8 cellular contexts compared by ENCODE assay signal in the genomic region with DNA sequence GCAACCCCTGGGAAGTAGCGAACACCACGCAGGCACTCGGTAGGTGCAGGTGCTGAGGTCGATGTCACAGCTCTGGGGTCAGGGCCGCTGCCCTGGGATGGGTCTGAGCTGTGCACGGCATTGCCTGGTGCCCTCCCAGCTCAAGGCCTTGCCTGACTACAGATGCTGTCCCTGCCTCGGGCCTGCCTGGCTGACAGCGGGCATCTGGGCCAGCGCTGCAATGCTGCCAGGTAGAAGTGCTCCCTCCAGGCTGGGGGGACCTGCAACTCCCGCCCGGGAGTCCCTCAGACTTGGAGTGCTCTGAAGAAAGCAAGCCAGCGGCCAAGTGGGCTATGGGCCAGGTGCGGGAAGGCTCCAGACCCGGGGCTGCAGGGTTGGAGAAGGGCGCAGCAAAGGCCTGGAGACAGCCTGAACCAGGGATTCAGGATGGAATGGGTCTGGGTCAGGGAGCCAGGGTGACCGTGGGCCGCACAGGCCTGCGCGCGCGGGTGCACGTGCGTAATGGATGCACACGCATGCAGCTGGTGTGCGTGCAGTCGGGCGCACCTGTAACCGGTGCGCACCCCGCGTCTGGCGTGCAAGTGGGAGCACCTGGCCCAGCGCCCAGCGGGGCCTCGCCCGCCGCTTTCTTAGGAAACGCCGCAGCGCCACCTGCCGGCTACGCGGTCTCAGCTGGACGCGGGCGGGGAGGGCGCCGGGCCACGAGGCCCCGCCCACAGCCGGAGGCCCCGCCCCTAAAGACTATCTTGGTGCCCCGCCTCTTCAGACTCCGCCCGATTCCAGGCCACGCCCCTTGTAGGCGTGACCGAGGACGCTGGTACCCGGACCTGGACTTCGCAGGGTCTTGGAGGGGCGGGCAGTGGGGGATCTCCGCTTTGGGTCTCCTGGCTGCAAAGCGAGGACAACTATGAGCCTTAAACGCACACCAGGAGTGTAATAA. TPM values are rescaled to one million over a fixed set of nuclear protein-coding genes. Genes with fewer than 3 reads are reported as not detected.
DNase-seq lines count a peak whose midpoint lies in the region; ATAC-seq and TF ChIP-seq lines count a peak whose summit lies in the region.

No MANE protein-coding gene starts in this region.

- no peak for TF ChIP-seq POLR2A in upper lobe of left lung (IDR thresholded peaks at IDR 0.05)

- H4K20me1 ChIP-seq in SU-DHL-6 (ENCODE audit: low read depth, low read length), result no peaks in the 10 kb centered on the region

- H3K4me1 ChIP-seq in CD4-positive, alpha-beta memory T cell (ENCODE audit: insufficient read depth, low read length), result peaks cover 20% of the 10 kb centered on the region
- peaks cover 7 to 14% (median 8%) of the 10 kb centered on the region in 4 donors for H3K4me1 ChIP-seq in upper lobe of left lung

- H3K27me3 Mint-ChIP-seq in CD4-positive, alpha-beta memory T cell, result peaks cover 5 to 6% of the 10 kb centered on the region in 2 donors

- H3K9me3 ChIP-seq in CD4-positive, alpha-beta memory T cell (ENCODE audit: control insufficient read depth in 1 of 2, low read length in 2 of 2), result no peaks in the 10 kb centered on the region
- H3K9me3 ChIP-seq in SU-DHL-6 (ENCODE audit: insufficient read depth, low read length) (no peaks in the 10 kb centered on the region), upper lobe of left lung (no peaks in the 10 kb centered on the region)

- no peaks in the 10 kb centered on the region for H3K9me3 Mint-ChIP-seq in CD4-positive, alpha-beta memory T cell
- H3K9me3 Mint-ChIP-seq in activated naive CD4-positive, alpha-beta T cell treated with anti-CD3 and anti-CD28 coated beads, Interleukin-2, amount 50 U/mL, for 72 hours, result no peaks in the 10 kb centered on the region

- no peak for TF ChIP-seq EP300 in upper lobe of left lung (IDR thresholded peaks at IDR 0.05)

- H3K4me3 Mint-ChIP-seq in CD4-positive, alpha-beta memory T cell, result peak overlapping the region; percentile 49 to 80 (median 68)

- peak overlapping the region; percentile 7 for H3K4me2 ChIP-seq in SU-DHL-6 (ENCODE audit: low read depth, low read length, poor library complexity, severe bottlenecking)

- no peaks in the 10 kb centered on the region for H3F3A ChIP-seq in SU-DHL-6 (ENCODE audit: insufficient read depth)

- no peaks in the 10 kb centered on the region for H3K36me3 Mint-ChIP-seq in CD4-positive, alpha-beta memory T cell
- no peaks in the 10 kb centered on the region for H3K36me3 Mint-ChIP-seq in activated naive CD4-positive, alpha-beta T cell treated with anti-CD3 and anti-CD28 coated beads, Interleukin-2, amount 50 U/mL, for 72 hours

- CTCF ChIA-PET in CD4-positive, alpha-beta memory T cell (lab: Charles Lee; ENCODE audit: partially characterized antibody), result interaction anchor here (1.0 kb wide), 2 partner anchors 188 to 229 kb away, joined by 3 read pairs; no protein-coding TSS in a partner anchor

- TF ChIP-seq CTCF in SU-DHL-6 (IDR thresholded peaks at IDR 0.05; ENCODE audit: insufficient read depth, low read length, poor library complexity, severe bottlenecking), result peak; percentile 87
- peak; percentile 64 to 93 (median 84) for TF ChIP-seq CTCF in upper lobe of left lung (IDR thresholded peaks at IDR 0.05)

- WGBS in upper lobe of left lung, 2 donors, result 13 to 25% methylated on average over 21 to 39 of the region's 65 CpGs

- POLR2A ChIA-PET in CD4-positive, alpha-beta memory T cell (lab: Charles Lee; ENCODE audit: partially characterized antibody), result no interaction called here

- H3K9me2 ChIP-seq in SU-DHL-6 (replicated peaks; ENCODE audit: insufficient read depth, low read length), result no peaks in the 10 kb centered on the region

- no peak overlapping the region for H2AFZ ChIP-seq in SU-DHL-6 (ENCODE audit: low read depth, low read length, severe bottlenecking)

- no peaks in the 10 kb centered on the region for H3K27me3 ChIP-seq in CD4-positive, alpha-beta memory T cell (ENCODE audit: insufficient read depth, low read length)
- H3K27me3 ChIP-seq in SU-DHL-6 (ENCODE audit: low read length) (no peaks in the 10 kb centered on the region), upper lobe of left lung (peaks cover 0 to 4% (median 2%) of the 10 kb centered on the region in 4 donors)

- no peaks in the 10 kb centered on the region for H3K36me3 ChIP-seq in CD4-positive, alpha-beta memory T cell (ENCODE audit: insufficient read depth, low read length)
- H3K36me3 ChIP-seq in SU-DHL-6 (ENCODE audit: low read length), result no peaks in the 10 kb centered on the region
- no peaks in the 10 kb centered on the region for H3K36me3 ChIP-seq in upper lobe of left lung

- peak overlapping the region in 5 of 7 donors; percentile 15 to 89 (median 42) for H3K27ac Mint-ChIP-seq in CD4-positive, alpha-beta memory T cell
- no peak overlapping the region for H3K27ac Mint-ChIP-seq in activated naive CD4-positive, alpha-beta T cell treated with anti-CD3 and anti-CD28 coated beads, Interleukin-2, amount 50 U/mL, for 72 hours

- H3K79me2 ChIP-seq in SU-DHL-6 (ENCODE audit: insufficient read depth, low read length), result no peaks in the 10 kb centered on the region

- ATAC-seq in GM21786 (IDR thresholded peaks at IDR 0.05; ENCODE audit: unreplicated experiment), result peak; percentile 62
- ATAC-seq in activated naive CD4-positive, alpha-beta T cell treated with anti-CD3 and anti-CD28 coated beads, Interleukin-2, amount 50 U/mL, for 72 hours, result peak; percentile 72 to 85
- ATAC-seq in upper lobe of left lung (ENCODE audit: low FRiP score in 2 of 2), result peak; percentile 87 to 92

- H3K4me1 Mint-ChIP-seq in CD4-positive, alpha-beta memory T cell, result peaks cover 10 to 15% (median 14%) of the 10 kb centered on the region in 4 donors

- intact Hi-C loops in CD4-positive, alpha-beta memory T cell (cut with micrococcal nuclease), result loop anchor here (1.0 to 2.0 kb wide), 3 partner anchors 47 to 187 kb away; a partner anchor contains a TSS
- intact Hi-C loops in head of caudate nucleus (cut with DNase I) (loop anchor here (5.0 kb wide), 1 partner anchor 185 kb away; no protein-coding TSS in a partner anchor), posterior cingulate gyrus (cut with DNase I) (loop anchor here (1.0 kb wide), 2 partner anchors 187 to 218 kb away; no protein-coding TSS in a partner anchor)

- H3K9ac ChIP-seq in SU-DHL-6 (ENCODE audit: low read length), result no peak overlapping the region

- peak; percentile 86 to 89 (median 87) for DNase-seq in CD4-positive, alpha-beta memory T cell
- DNase-seq in NCI-H1417 (lab: John Stamatoyannopoulos, UW) (peak; percentile 92 to 95 (median 94)), head of caudate nucleus (peak; percentile 40 to 92 (median 85)), posterior cingulate gyrus (peak in 9 of 10 donors; percentile 27 to 95 (median 69)), upper lobe of left lung (peak; percentile 89 to 98)
- peak; percentile 80 to 97 for DNase-seq in activated naive CD4-positive, alpha-beta T cell treated with anti-CD3 and anti-CD28 coated beads, Interleukin-2, amount 50 U/mL, for 72 hours (ENCODE audit: low spot score in 2 of 2)

- H3K4me3 ChIP-seq in CD4-positive, alpha-beta memory T cell (ENCODE audit: low read length in 2 of 2), result peak overlapping the region in 1 of 2 donors; percentile 38
- no peak overlapping the region for H3K4me3 ChIP-seq in SU-DHL-6 (ENCODE audit: insufficient read depth, low read length, poor library complexity, severe bottlenecking)
- peak overlapping the region in 1 of 4 donors; percentile 24 for H3K4me3 ChIP-seq in upper lobe of left lung

- H3K27ac ChIP-seq in CD4-positive, alpha-beta memory T cell (ENCODE audit: low read depth, low read length), result no peak overlapping the region
- H3K27ac ChIP-seq in SU-DHL-6 (ENCODE audit: low read depth, low read length) (no peak overlapping the region), upper lobe of left lung (no peak overlapping the region)

RNA-seq across cellular contexts. Expression of a gene that starts 46.7 kb away (rescaled TPM):
- total RNA-seq in CD4-positive, alpha-beta memory T cell, result 1 to 10 TPM; 2.6 to 3.3 TPM
- polyA plus RNA-seq in CD4-positive, alpha-beta memory T cell, result under 1 TPM in 1 of 2 donors, not detected in 1; 0.44 TPM
- total RNA-seq in activated naive CD4-positive, alpha-beta T cell treated with anti-CD3 and anti-CD28 coated beads, Interleukin-2, amount 50 U/mL, for 72 hours, result 1 to 10 TPM; 1.4 to 9.1 TPM
- 10 to 100 TPM; 17.8 to 67.1 (median 42.4) TPM for total RNA-seq in upper lobe of left lung

Comparison
In these comparisons a context has a peak if more than half of its experiments do, and no peak if none do; other contexts are left out.
1. H3K27ac Mint-ChIP-seq: peak in CD4-positive, alpha-beta memory T cell (5 of 7); none in activated naive CD4-positive, alpha-beta T cell treated with anti-CD3 and anti-CD28 coated beads, Interleukin-2, amount 50 U/mL, for 72 hours (0 of 2).
2. Peak in every context shown above with its lines, with median percentiles within 50 percentile points of each other: DNase-seq and ATAC-seq.